ENCODE assay signal across 24 cellular contexts in genomic region chr14:99728981-99729451, GRCh38. TPM values are rescaled to one million over a fixed set of nuclear protein-coding genes. Genes with fewer than 3 reads are reported as not detected.
DNase-seq lines count a peak whose midpoint lies in the region; ATAC-seq and TF ChIP-seq lines count a peak whose summit lies in the region.
"Had no signal": no experiment of that assay in that cellular context is flagged by ENCODE, and none has a peak within 500 bp of the region (broad histone marks: within the 10 kb centered on the region; RNA-seq: fewer than 3 reads in every experiment).

No MANE protein-coding gene starts in this region.

- H3K79me2 ChIP-seq in osteoblast (ENCODE audit: insufficient read depth, low read length) = no peaks in the 10 kb centered on the region

- H3K4me3 ChIP-seq in dorsolateral prefrontal cortex (no peak overlapping the region), osteoblast (ENCODE audit: insufficient read depth, low read length) (no peak overlapping the region)
- H3K4me3 ChIP-seq: HAP-1, prostate gland, upper lobe of left lung had no signal

- H2AFZ ChIP-seq in osteoblast (ENCODE audit: low read length) = no peak overlapping the region

- TF ChIP-seq CTCF in dorsolateral prefrontal cortex (IDR thresholded peaks at IDR 0.05 in 54 of 56, conservative IDR thresholded peaks at IDR 0.05 in 2 of 56; ENCODE audit: low read depth in 1 of 56, partially characterized antibody in 56 of 56) (no peak), osteoblast (IDR thresholded peaks at IDR 0.05; ENCODE audit: extremely low read depth, low read depth, low read length) (no peak)

- intact Hi-C loops in dorsolateral prefrontal cortex (cut with DNase I) = no loop called here

- ATAC-seq in GM18907 (IDR thresholded peaks at IDR 0.05; ENCODE audit: unreplicated experiment) = no peak
- ATAC-seq: T-helper 17 cell had no signal

- no peaks in the 10 kb centered on the region for H3K4me1 ChIP-seq in osteoblast (ENCODE audit: insufficient read depth, low read length)
- H3K4me1 ChIP-seq: prostate gland had no signal

- H3K36me3 ChIP-seq in osteoblast (ENCODE audit: insufficient read depth, low read length) = no peaks in the 10 kb centered on the region
- H3K36me3 ChIP-seq: HAP-1, prostate gland, stomach, upper lobe of left lung had no signal

- DNase-seq in activated CD4-positive, CD25-positive, alpha-beta regulatory T cell treated with anti-CD3 and anti-CD28 coated beads, Interleukin-2, amount 50 U/mL, for 72 hours = peak; percentile 22
- no peak for DNase-seq in activated CD4-positive, CD25-positive, alpha-beta regulatory T cell (lab: John Stamatoyannopoulos, UW)
- DNase-seq in 8988T (peak; percentile 47), dorsolateral prefrontal cortex (peak in 7 of 10 donors; percentile 2 to 27 (median 14)), osteoblast (ENCODE audit: insufficient read length, low spot score, missing footprints) (peak; percentile 81), NCI-H748 (lab: John Stamatoyannopoulos, UW; ENCODE audit: unreplicated experiment) (no peak)
- no peak for DNase-seq in NK-92 treated with Interleukin-12 subunit alpha and Interleukin-12 subunit beta, amount 100 ng/mL, for 24 hours (lab: John Stamatoyannopoulos, UW)
- DNase-seq: activated CD8-positive, alpha-beta T cell treated with anti-CD3 and anti-CD28 coated beads, Interleukin-2, amount 10 ng/mL, durations not matched to agents 7 days and 5 days; DND-41; foreskin fibroblast; Kasumi-1; mesenchymal stem cell; naive B cell; NCI-H1930; NCI-H446; stimulated activated CD4-positive, alpha-beta T cell treated with anti-CD3 and anti-CD28 coated beads, Interleukin-4, amount 100 ng/mL, for 1 hour had no signal

- no peak overlapping the region for H3K4me2 ChIP-seq in osteoblast (ENCODE audit: insufficient read depth, low read length)

- H4K20me1 ChIP-seq in osteoblast (ENCODE audit: insufficient read depth, low read length) = no peaks in the 10 kb centered on the region

- H3K27ac ChIP-seq in dorsolateral prefrontal cortex (no peak overlapping the region), osteoblast (ENCODE audit: low read depth, low read length) (no peak overlapping the region)
- H3K27ac ChIP-seq: 22Rv1, prostate gland, stomach, upper lobe of left lung had no signal

- H3K27me3 ChIP-seq in dorsolateral prefrontal cortex = no peaks in the 10 kb centered on the region
- H3K27me3 ChIP-seq in osteoblast (ENCODE audit: insufficient read depth, low read length) = no peaks in the 10 kb centered on the region
- H3K27me3 ChIP-seq: upper lobe of left lung had no signal

- H3K9me3 ChIP-seq in osteoblast (ENCODE audit: low read depth, low read length) = no peaks in the 10 kb centered on the region
- H3K9me3 ChIP-seq: HAP-1, prostate gland, stomach, upper lobe of left lung had no signal

RNA-seq across cellular contexts. Expression of gene CYP46A1, which starts 44.9 kb away (rescaled TPM):
- total RNA-seq in dorsolateral prefrontal cortex (100 to 1,000 TPM in 17 of 120 experiments, 10 to 100 TPM in 103; 26.0 to 165 (median 81.5) TPM), osteoblast (0.36 and 0.59 TPM in 2 replicates)
- total RNA-seq: activated CD8-positive, alpha-beta T cell treated with anti-CD3 and anti-CD28 coated beads, Interleukin-2, amount 10 ng/mL, durations not matched to agents 7 days and 5 days; kidney epithelial cell had no signal

Comparison
In these comparisons a context has a peak if more than half of its experiments do, and no peak if none do; other contexts are left out.
1. DNase-seq: peak in activated CD4-positive, CD25-positive, alpha-beta regulatory T cell treated with anti-CD3 and anti-CD28 coated beads, Interleukin-2, amount 50 U/mL, for 72 hours (single experiment), 8988T (single experiment), dorsolateral prefrontal cortex (7 of 10) and osteoblast (single experiment); none in activated CD4-positive, CD25-positive, alpha-beta regulatory T cell (0 of 4), NCI-H748 (single experiment) and NK-92 treated with Interleukin-12 subunit alpha and Interleukin-12 subunit beta, amount 100 ng/mL, for 24 hours (single experiment).
2. RNA of gene CYP46A1, which starts 44.9 kb away (total RNA-seq): 26.0 to 165 TPM in dorsolateral prefrontal cortex; 0.36 to 0.59 TPM in osteoblast; every median in the first group is over 10 times any median in the second.